1 cellular context compared by ENCODE assay signal in genomic region chr15:83769411-83769960, GRCh38.
TF ChIP-seq lines count a peak whose summit lies in the region.

No MANE protein-coding gene starts in this region.

TF ChIP-seq in HEK293, 187 proteins besides CTCF, POLR2A, EP300 and RAD21 (continued from another document):
- TF ChIP-seq, protein P1, sequence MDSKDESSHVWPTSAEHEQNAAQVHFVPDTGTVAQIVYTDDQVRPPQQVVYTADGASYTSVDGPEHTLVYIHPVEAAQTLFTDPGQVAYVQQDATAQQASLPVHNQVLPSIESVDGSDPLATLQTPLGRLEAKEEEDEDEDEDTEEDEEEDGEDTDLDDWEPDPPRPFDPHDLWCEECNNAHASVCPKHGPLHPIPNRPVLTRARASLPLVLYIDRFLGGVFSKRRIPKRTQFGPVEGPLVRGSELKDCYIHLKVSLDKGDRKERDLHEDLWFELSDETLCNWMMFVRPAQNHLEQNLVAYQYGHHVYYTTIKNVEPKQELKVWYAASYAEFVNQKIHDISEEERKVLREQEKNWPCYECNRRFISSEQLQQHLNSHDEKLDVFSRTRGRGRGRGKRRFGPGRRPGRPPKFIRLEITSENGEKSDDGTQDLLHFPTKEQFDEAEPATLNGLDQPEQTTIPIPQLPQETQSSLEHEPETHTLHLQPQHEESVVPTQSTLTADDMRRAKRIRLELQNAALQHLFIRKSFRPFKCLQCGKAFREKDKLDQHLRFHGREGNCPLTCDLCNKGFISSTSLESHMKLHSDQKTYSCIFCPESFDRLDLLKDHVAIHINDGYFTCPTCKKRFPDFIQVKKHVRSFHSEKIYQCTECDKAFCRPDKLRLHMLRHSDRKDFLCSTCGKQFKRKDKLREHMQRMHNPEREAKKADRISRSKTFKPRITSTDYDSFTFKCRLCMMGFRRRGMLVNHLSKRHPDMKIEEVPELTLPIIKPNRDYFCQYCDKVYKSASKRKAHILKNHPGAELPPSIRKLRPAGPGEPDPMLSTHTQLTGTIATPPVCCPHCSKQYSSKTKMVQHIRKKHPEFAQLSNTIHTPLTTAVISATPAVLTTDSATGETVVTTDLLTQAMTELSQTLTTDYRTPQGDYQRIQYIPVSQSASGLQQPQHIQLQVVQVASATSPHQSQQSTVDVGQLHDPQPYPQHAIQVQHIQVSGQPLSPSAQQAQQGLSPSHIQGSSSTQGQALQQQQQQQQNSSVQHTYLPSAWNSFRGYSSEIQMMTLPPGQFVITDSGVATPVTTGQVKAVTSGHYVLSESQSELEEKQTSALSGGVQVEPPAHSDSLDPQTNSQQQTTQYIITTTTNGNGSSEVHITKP (tag by site-specific recombination; IDR thresholded peaks at IDR 0.05) = no peak
- TF ChIP-seq ZNF692 (tag by site-specific recombination; IDR thresholded peaks at IDR 0.05) (0 out of 2 replicates have a peak, but pooled peaks have one; percentile 20), ZNF26 (tag by site-specific recombination; IDR thresholded peaks at IDR 0.05) (no peak), ZNF394 (tag by site-specific recombination; IDR thresholded peaks at IDR 0.05; ENCODE audit: borderline replicate concordance) (no peak), ZBTB21 (tag by site-specific recombination; IDR thresholded peaks at IDR 0.05) (no peak), REPIN1 (tag by site-specific recombination; IDR thresholded peaks at IDR 0.05; ENCODE audit: low read depth) (no peak), ZNF561 (tag by site-specific recombination; IDR thresholded peaks at IDR 0.05; ENCODE audit: borderline replicate concordance) (no peak), ZFP3 (tag by site-specific recombination; IDR thresholded peaks at IDR 0.05; ENCODE audit: low read depth) (no peak), ZNF10 (tag by site-specific recombination; IDR thresholded peaks at IDR 0.05) (no peak), ZNF747 (tag by site-specific recombination; IDR thresholded peaks at IDR 0.05) (no peak), ZBTB48 (tag by site-specific recombination; IDR thresholded peaks at IDR 0.05) (no peak), ZNF624 (tag by site-specific recombination; IDR thresholded peaks at IDR 0.05) (no peak), ZNF335 (tag by site-specific recombination; conservative IDR thresholded peaks at IDR 0.05) (0 out of 2 replicates have a peak, but pooled peaks have one; percentile 24), ZNF645 (tag by site-specific recombination; IDR thresholded peaks at IDR 0.05) (no peak), ZNF404 (tag by site-specific recombination; IDR thresholded peaks at IDR 0.05) (no peak), ZNF114 (tag by site-specific recombination; IDR thresholded peaks at IDR 0.05) (no peak), ZNF214 (tag by site-specific recombination; IDR thresholded peaks at IDR 0.05; ENCODE audit: borderline replicate concordance) (no peak), ZNF768 (tag by site-specific recombination; IDR thresholded peaks at IDR 0.05) (no peak), ZNF416 (tag by site-specific recombination; IDR thresholded peaks at IDR 0.05) (no peak), FEZF1 (tag by site-specific recombination; IDR thresholded peaks at IDR 0.05) (no peak), ZNF146 (tag by site-specific recombination; IDR thresholded peaks at IDR 0.05) (no peak), ZSCAN18 (tag by site-specific recombination; IDR thresholded peaks at IDR 0.05) (no peak), PATZ1 (tag by site-specific recombination; IDR thresholded peaks at IDR 0.05) (0 out of 2 replicates have a peak, but pooled peaks have one; percentile 13), ZSCAN23 (tag by site-specific recombination; IDR thresholded peaks at IDR 0.05) (no peak), ZNF140 (tag by site-specific recombination; IDR thresholded peaks at IDR 0.05) (no peak), ZSCAN30 (tag by site-specific recombination; IDR thresholded peaks at IDR 0.05) (no peak), ZNF350 (tag by site-specific recombination; IDR thresholded peaks at IDR 0.05) (no peak), ZNF660 (tag by site-specific recombination; IDR thresholded peaks at IDR 0.05) (0 out of 2 replicates have a peak, but pooled peaks have one; percentile 24), ZBTB11 (tag by site-specific recombination; conservative IDR thresholded peaks at IDR 0.05; ENCODE audit: low read depth) (no peak), HOXC10 (CRISPR knock-in tag; IDR thresholded peaks at IDR 0.05) (no peak), ZNF510 (tag by site-specific recombination; IDR thresholded peaks at IDR 0.05; ENCODE audit: insufficient replicate concordance) (no peak)
- TF ChIP-seq, protein P2, sequence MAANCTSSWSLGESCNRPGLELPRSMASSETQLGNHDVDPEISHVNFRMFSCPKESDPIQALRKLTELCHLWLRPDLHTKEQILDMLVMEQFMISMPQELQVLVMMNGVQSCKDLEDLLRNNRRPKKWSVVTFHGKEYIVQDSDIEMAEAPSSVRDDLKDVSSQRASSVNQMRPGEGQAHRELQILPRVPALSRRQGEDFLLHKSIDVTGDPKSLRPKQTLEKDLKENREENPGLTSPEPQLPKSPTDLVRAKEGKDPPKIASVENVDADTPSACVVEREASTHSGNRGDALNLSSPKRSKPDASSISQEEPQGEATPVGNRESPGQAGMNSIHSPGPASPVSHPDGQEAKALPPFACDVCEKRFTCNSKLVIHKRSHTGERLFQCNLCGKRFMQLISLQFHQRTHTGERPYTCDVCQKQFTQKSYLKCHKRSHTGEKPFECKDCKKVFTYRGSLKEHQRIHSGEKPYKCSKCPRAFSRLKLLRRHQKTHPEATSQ (tag by site-specific recombination; IDR thresholded peaks at IDR 0.05) = no peak
TF ChIP-seq in HEK293: peak in this region for 4.
